30 cellular contexts compared by ENCODE assay signal in genomic region chr1:204069887-204070286, GRCh38. TPM values are rescaled to one million over a fixed set of nuclear protein-coding genes. Genes with fewer than 3 reads are reported as not detected.
"Had no signal": no experiment of that assay in that cellular context is flagged by ENCODE, and none has a peak within 500 bp of the region (broad histone marks: within the 10 kb centered on the region; RNA-seq: fewer than 3 reads in every experiment).

No MANE protein-coding gene starts in this region.

- FAIRE-seq: astrocyte, bronchial epithelial cell, TTC549 had no signal

- H3K9me3 Mint-ChIP-seq: activated CD4-positive, alpha-beta T cell treated with anti-CD3 and anti-CD28 coated beads, Interleukin-2, amount 10 ng/mL, durations not matched to agents 24 days and 14 days; activated naive CD4-positive, alpha-beta T cell treated with anti-CD3 and anti-CD28 coated beads, Interleukin-2, amount 50 U/mL, for 24 hours; activated naive CD8-positive, alpha-beta T cell treated with anti-CD3 and anti-CD28 coated beads, Interleukin-2, amount 10 ng/mL, durations not matched to agents 7 days and 5 days; activated T-cell treated with anti-CD3 and anti-CD28 coated beads, Interleukin-2, amount 50 U/mL, for 24 hours; activated T-helper 2 cell treated with anti-CD3 and anti-CD28 coated beads, Interferon-gamma antibody, Interleukin-2, Interleukin-4, amounts not matched to agents 10 μg/mL and 5 μg/mL and 100 μg/mL, durations not matched to agents 14 hours and 24 hours and 36 hours; T-helper 1 cell treated with Interleukin-12 subunit alpha and Interleukin-12 subunit beta and Interleukin-4 antibody, amounts not matched to agents 30 μg/mL and 1 μg/mL, for 36 hours; T-helper 2 cell treated with Interferon-gamma antibody and Interleukin-4, amounts not matched to agents 5 μg/mL and 100 μg/mL, for 36 hours had no signal

- H3K36me3 ChIP-seq: Peyer's patch had no signal

- H3K4me3 Mint-ChIP-seq: activated CD4-positive, alpha-beta T cell treated with anti-CD3 and anti-CD28 coated beads, Interleukin-2, amount 10 ng/mL, durations not matched to agents 24 days and 14 days; activated CD8-positive, alpha-beta T cell treated with anti-CD3 and anti-CD28 coated beads, Interleukin-2, amount 10 ng/mL, durations not matched to agents 7 days and 5 days; activated naive CD4-positive, alpha-beta T cell treated with anti-CD3 and anti-CD28 coated beads, Interleukin-2, amount 50 U/mL, for 24 hours; activated naive CD8-positive, alpha-beta T cell treated with anti-CD3 and anti-CD28 coated beads, Interleukin-2, amount 10 ng/mL, durations not matched to agents 7 days and 5 days; activated T-cell treated with anti-CD3 and anti-CD28 coated beads, Interleukin-2, amount 50 U/mL, for 24 hours; T-helper 1 cell treated with Interleukin-12 subunit alpha and Interleukin-12 subunit beta and Interleukin-4 antibody, amounts not matched to agents 30 μg/mL and 1 μg/mL, for 36 hours; T-helper 2 cell treated with Interferon-gamma antibody and Interleukin-4, amounts not matched to agents 5 μg/mL and 100 μg/mL, for 36 hours had no signal

- H3K27ac ChIP-seq: body of pancreas, KMS-11, Peyer's patch, SJSA1 had no signal

- H3K36me3 Mint-ChIP-seq: activated naive CD4-positive, alpha-beta T cell treated with anti-CD3 and anti-CD28 coated beads, Interleukin-2, amount 50 U/mL, for 24 hours; activated naive CD8-positive, alpha-beta T cell treated with anti-CD3 and anti-CD28 coated beads, Interleukin-2, amount 10 ng/mL, durations not matched to agents 7 days and 5 days had no signal

- H3K4me2 ChIP-seq: KMS-11, SK-N-SH had no signal

- DNase-seq: activated CD4-positive, alpha-beta T cell treated with anti-CD3 and anti-CD28 coated beads, Interleukin-2, amount 10 ng/mL, durations not matched to agents 24 days and 14 days; activated CD4-positive, alpha-beta T cell treated with anti-CD3 and anti-CD28 coated beads, Interleukin-2, amount 50 U/mL, for 48 hours; activated CD8-positive, alpha-beta T cell treated with anti-CD3 and anti-CD28 coated beads, Interleukin-2, amount 10 ng/mL, durations not matched to agents 7 days and 5 days; activated gamma-delta T cell; activated naive CD4-positive, alpha-beta T cell treated with Interleukin-2 at 50 U/mL for 16 hours; activated naive CD8-positive, alpha-beta T cell treated with anti-CD3 and anti-CD28 coated beads, Interleukin-2, amount 10 ng/mL, durations not matched to agents 7 days and 5 days; activated T-cell treated with anti-CD3 and anti-CD28 coated beads, Interleukin-2, amount 50 U/mL, for 24 hours; body of pancreas; caudate nucleus; MM.1S; MV-4-11; NCI-H1092; NCI-H1436 treated with DMSO at 0.1 percent for 48 hours; NCI-H1694 treated with DMSO at 0.1 percent for 48 hours; NCI-H2029; NCI-H345; NCI-H524 treated with DMSO at 0.1 percent for 48 hours; Peyer's patch; RPMI8226; SHP77 treated with DMSO at 0.1 percent for 48 hours; SK-N-SH had no signal

- ATAC-seq: activated CD8-positive, alpha-beta T cell treated with anti-CD3 and anti-CD28 coated beads, Interleukin-2, amount 10 ng/mL, durations not matched to agents 7 days and 5 days; body of pancreas had no signal

- H3K9me3 ChIP-seq: body of pancreas, Peyer's patch, SJSA1, SK-N-SH had no signal

- H3K27ac Mint-ChIP-seq: activated CD4-positive, alpha-beta T cell treated with anti-CD3 and anti-CD28 coated beads, Interleukin-2, amount 10 ng/mL, durations not matched to agents 24 days and 14 days; activated CD8-positive, alpha-beta T cell treated with anti-CD3 and anti-CD28 coated beads, Interleukin-2, amount 10 ng/mL, durations not matched to agents 7 days and 5 days; activated naive CD4-positive, alpha-beta T cell treated with anti-CD3 and anti-CD28 coated beads, Interleukin-2, amount 50 U/mL, for 24 hours; activated naive CD8-positive, alpha-beta T cell treated with anti-CD3 and anti-CD28 coated beads, Interleukin-2, amount 10 ng/mL, durations not matched to agents 7 days and 5 days; activated T-cell treated with anti-CD3 and anti-CD28 coated beads, Interleukin-2, amount 50 U/mL, for 24 hours; activated T-helper 2 cell treated with anti-CD3 and anti-CD28 coated beads, Interferon-gamma antibody, Interleukin-2, Interleukin-4, amounts not matched to agents 10 μg/mL and 5 μg/mL and 100 μg/mL, durations not matched to agents 14 hours and 24 hours and 36 hours; T-helper 1 cell treated with Interleukin-12 subunit alpha and Interleukin-12 subunit beta and Interleukin-4 antibody, amounts not matched to agents 30 μg/mL and 1 μg/mL, for 36 hours; T-helper 2 cell treated with Interferon-gamma antibody and Interleukin-4, amounts not matched to agents 5 μg/mL and 100 μg/mL, for 36 hours had no signal

- H3K27me3 ChIP-seq: body of pancreas, Peyer's patch, SJSA1 had no signal

- H3K4me3 ChIP-seq: body of pancreas, Peyer's patch, SJSA1 had no signal

- H3K9ac ChIP-seq: KMS-11, SK-N-SH had no signal

RNA-seq across cellular contexts. Expression of gene SOX13, which starts 3.0 kb away (rescaled TPM):
- total RNA-seq: activated CD4-positive, alpha-beta T cell treated with anti-CD3 and anti-CD28 coated beads, Interleukin-2, amount 10 ng/mL, durations not matched to agents 24 days and 14 days had no signal
